Comparison of ENCODE assay signal across 17 cellular contexts in genomic region chr1:82015444-82015843, GRCh38.
"Had no signal": no experiment of that assay in that cellular context is flagged by ENCODE, and none has a peak within 500 bp of the region (broad histone marks: within the 10 kb centered on the region; RNA-seq: fewer than 3 reads in every experiment).

No MANE protein-coding gene starts in this region.

- H3K4me3 ChIP-seq: left ventricle myocardium inferior, right atrium auricular region, skin epidermis had no signal

- H3K9me3 ChIP-seq: right atrium auricular region had no signal

- H3K4me1 ChIP-seq: right atrium auricular region had no signal

- H3K27me3 ChIP-seq: right atrium auricular region had no signal

- DNase-seq: activated naive CD8-positive, alpha-beta T cell treated with anti-CD3 and anti-CD28 coated beads for 36 hours; amygdala; central memory CD4-positive, alpha-beta T cell; cortex of kidney; effector CD4-positive, alpha-beta T cell; foreskin fibroblast; hypothalamus; left ventricle myocardium inferior; natural killer cell; occipital lobe; stimulated activated CD4-positive, alpha-beta T cell treated with anti-CD3 and anti-CD28 coated beads, Interleukin-4, amount 100 ng/mL, for 4 hours; stimulated activated CD8-positive, alpha-beta memory T cell treated with anti-CD3 and anti-CD28 coated beads, Interleukin-4, amount 100 ng/mL, for 48 hours; stimulated activated naive CD4-positive, alpha-beta T cell treated with Interleukin-2 at 50 U/mL for 16 hours; T-helper 9 cell had no signal

- ATAC-seq: activated CD4-positive, CD25-positive, alpha-beta regulatory T cell treated with anti-CD3 and anti-CD28 coated beads, Interleukin-2, amount 50 U/mL, for 24 hours; natural killer cell had no signal

- H3K27ac ChIP-seq: left ventricle myocardium inferior, right atrium auricular region, skin epidermis had no signal

- H3K36me3 ChIP-seq: left ventricle myocardium inferior, right atrium auricular region had no signal
